ENCODE assay signal across 10 cellular contexts in the genomic region with DNA sequence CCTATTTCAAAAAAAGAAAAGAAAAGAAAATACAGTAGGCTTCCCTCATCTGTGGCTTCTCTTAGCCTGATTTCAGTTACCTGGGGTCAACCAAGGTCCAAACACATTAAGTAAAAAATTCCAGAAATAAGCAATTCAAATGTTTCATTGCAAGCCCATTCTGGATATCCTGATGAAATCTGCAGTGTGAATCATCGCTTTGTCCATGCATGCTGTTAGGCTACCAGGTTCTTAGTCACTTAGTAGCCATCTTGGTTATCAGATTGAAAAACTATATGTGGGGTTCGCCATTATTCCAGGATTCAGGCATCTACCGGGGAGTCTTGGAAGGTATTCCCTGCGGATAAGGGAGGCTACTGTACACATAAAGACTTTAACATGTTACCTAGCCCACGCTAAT. TPM values are rescaled to one million over a fixed set of nuclear protein-coding genes. Genes with fewer than 3 reads are reported as not detected.
DNase-seq lines count a peak whose midpoint lies in the region; ATAC-seq lines count a peak whose summit lies in the region.
"Had no signal": no experiment of that assay in that cellular context is flagged by ENCODE, and none has a peak within 500 bp of the region (broad histone marks: within the 10 kb centered on the region; RNA-seq: fewer than 3 reads in every experiment).

No MANE protein-coding gene starts in this region.

- DNase-seq in HCEC 1CT (peak; percentile 59), dermis blood vessel endothelial cell (no peak), HAP-1 (ENCODE audit: low spot score in 2 of 2) (no peak)
- no peak for DNase-seq in activated naive CD8-positive, alpha-beta T cell treated with anti-CD3 and anti-CD28 coated beads, Interleukin-2, amount 50 U/mL, for 24 hours
- DNase-seq in naive thymus-derived CD4-positive, alpha-beta T cell, result no peak
- DNase-seq: Kasumi-1, occipital lobe had no signal

- ATAC-seq in activated naive CD8-positive, alpha-beta T cell treated with anti-CD3 and anti-CD28 coated beads, Interleukin-2, amount 50 U/mL, for 24 hours, result no peak
- no peak for ATAC-seq in naive thymus-derived CD4-positive, alpha-beta T cell
- no peak for ATAC-seq in HG02623 (IDR thresholded peaks at IDR 0.05; ENCODE audit: unreplicated experiment)
- no peak for ATAC-seq in GM21825 (IDR thresholded peaks at IDR 0.05; ENCODE audit: unreplicated experiment)

- intact Hi-C loops in naive thymus-derived CD4-positive, alpha-beta T cell (cut with micrococcal nuclease), result loop anchor here (2.0 to 10.0 kb wide), 6 partner anchors 80 to 1549 kb away; partner anchors contain the start of genes INPP5F (in 1 of the 2), MCMBP (in 1 of the 2), RAB11FIP2 (in 1 of the 2) and SEC23IP (in 1 of the 2)

- CTCF ChIA-PET in naive thymus-derived CD4-positive, alpha-beta T cell (lab: Charles Lee), result no interaction called here

- H3K9me3 Mint-ChIP-seq in activated naive CD8-positive, alpha-beta T cell treated with anti-CD3 and anti-CD28 coated beads, Interleukin-2, amount 50 U/mL, for 24 hours, result no peaks in the 10 kb centered on the region
- peaks cover 0 to 7% (median 0%) of the 10 kb centered on the region in 11 donors for H3K9me3 Mint-ChIP-seq in naive thymus-derived CD4-positive, alpha-beta T cell

- H3K4me1 Mint-ChIP-seq in activated naive CD8-positive, alpha-beta T cell treated with anti-CD3 and anti-CD28 coated beads, Interleukin-2, amount 50 U/mL, for 24 hours, result peaks cover 35% of the 10 kb centered on the region
- peaks cover 17 to 59% (median 50%) of the 10 kb centered on the region in 7 donors for H3K4me1 Mint-ChIP-seq in naive thymus-derived CD4-positive, alpha-beta T cell

- H3K36me3 ChIP-seq in BLaER1 treated with 17β-estradiol and CSF1 and Interleukin-3, amounts not matched to agents 10 nM and 100 nM, result peaks cover 6 to 23% (median 13%) of the 10 kb centered on the region in 11 experiments; a peak in 18 of 22 replicates
- peaks cover 0 to 9% (median 0%) of the 10 kb centered on the region in 3 experiments for H3K36me3 ChIP-seq in naive thymus-derived CD4-positive, alpha-beta T cell (ENCODE audit: control insufficient read depth in 2 of 3, insufficient read depth in 3 of 3, low read length in 3 of 3)
- 0 out of 2 replicates have a peak, but pooled peaks cover 3% of the 10 kb centered on the region for H3K36me3 ChIP-seq in HAP-1 (replicated peaks)

- peak overlapping the region; percentile 46 for H3K27ac Mint-ChIP-seq in activated naive CD8-positive, alpha-beta T cell treated with anti-CD3 and anti-CD28 coated beads, Interleukin-2, amount 50 U/mL, for 24 hours
- peak overlapping the region in 6 of 9 donors; percentile 76 to 98 (median 91) for H3K27ac Mint-ChIP-seq in naive thymus-derived CD4-positive, alpha-beta T cell

- H3K27me3 Mint-ChIP-seq in activated naive CD8-positive, alpha-beta T cell treated with anti-CD3 and anti-CD28 coated beads, Interleukin-2, amount 50 U/mL, for 24 hours, result no peaks in the 10 kb centered on the region
- H3K27me3 Mint-ChIP-seq in naive thymus-derived CD4-positive, alpha-beta T cell, result peaks cover 0 to 4% (median 0%) of the 10 kb centered on the region in 5 donors

- H4K20me1 ChIP-seq in BLaER1 treated with 17β-estradiol and CSF1 and Interleukin-3, amounts not matched to agents 10 nM and 100 nM, result peaks cover 6 to 24% (median 17%) of the 10 kb centered on the region in 11 experiments; a peak in 15 of 22 replicates

- H3K9ac ChIP-seq in BLaER1 treated with 17β-estradiol and CSF1 and Interleukin-3, amounts not matched to agents 10 nM and 100 nM, result no peak overlapping the region

- no peak overlapping the region; a peak in 1 of 22 replicates for H3K27ac ChIP-seq in BLaER1 treated with 17β-estradiol and CSF1 and Interleukin-3, amounts not matched to agents 10 nM and 100 nM
- peak overlapping the region; percentile 78 for H3K27ac ChIP-seq in naive thymus-derived CD4-positive, alpha-beta T cell (ENCODE audit: low read depth, low read length)

- no peak overlapping the region; a peak in 1 of 20 replicates for H3K4me3 ChIP-seq in BLaER1 treated with 17β-estradiol and CSF1 and Interleukin-3, amounts not matched to agents 10 nM and 100 nM
- no peak overlapping the region for H3K4me3 ChIP-seq in naive thymus-derived CD4-positive, alpha-beta T cell (ENCODE audit: low read length)
- H3K4me3 ChIP-seq in HAP-1, result no peak overlapping the region

- H3K4me2 ChIP-seq in BLaER1 treated with 17β-estradiol and CSF1 and Interleukin-3, amounts not matched to agents 10 nM and 100 nM, result peak overlapping the region in 6 of 11 experiments; percentile 74 to 91 (median 84); a peak in 9 of 22 replicates

- no peak overlapping the region for H3K4me3 Mint-ChIP-seq in activated naive CD8-positive, alpha-beta T cell treated with anti-CD3 and anti-CD28 coated beads, Interleukin-2, amount 50 U/mL, for 24 hours
- peak overlapping the region; percentile 20 to 98 (median 96) for H3K4me3 Mint-ChIP-seq in naive thymus-derived CD4-positive, alpha-beta T cell

- H3K36me3 Mint-ChIP-seq in activated naive CD8-positive, alpha-beta T cell treated with anti-CD3 and anti-CD28 coated beads, Interleukin-2, amount 50 U/mL, for 24 hours (ENCODE audit: low read depth), result peaks cover 5% of the 10 kb centered on the region
- peaks cover 0 to 10% (median 3%) of the 10 kb centered on the region in 5 donors for H3K36me3 Mint-ChIP-seq in naive thymus-derived CD4-positive, alpha-beta T cell

- H3K4me1 ChIP-seq in BLaER1 treated with 17β-estradiol and CSF1 and Interleukin-3, amounts not matched to agents 10 nM and 100 nM, result peaks cover 21 to 40% (median 28%) of the 10 kb centered on the region in 10 experiments
- H3K4me1 ChIP-seq in naive thymus-derived CD4-positive, alpha-beta T cell (ENCODE audit: control insufficient read depth in 2 of 2, insufficient read depth in 2 of 2, low read length in 2 of 2), result peaks cover 22% of the 10 kb centered on the region in 2 donors
- peaks cover 3% of the 10 kb centered on the region; the same call in 1 of the 2 replicates for H3K4me1 ChIP-seq in HAP-1

- no peaks in the 10 kb centered on the region for H3K9me3 ChIP-seq in BLaER1 treated with 17β-estradiol and CSF1 and Interleukin-3, amounts not matched to agents 10 nM and 100 nM (replicated peaks in 1 of 11)
- H3K9me3 ChIP-seq in naive thymus-derived CD4-positive, alpha-beta T cell (ENCODE audit: control insufficient read depth in 2 of 3, low read length in 3 of 3), result no peaks in the 10 kb centered on the region
- H3K9me3 ChIP-seq in HAP-1, result no peaks in the 10 kb centered on the region

- no peaks in the 10 kb centered on the region for H3K27me3 ChIP-seq in BLaER1 treated with 17β-estradiol and CSF1 and Interleukin-3, amounts not matched to agents 10 nM and 100 nM
- no peaks in the 10 kb centered on the region for H3K27me3 ChIP-seq in naive thymus-derived CD4-positive, alpha-beta T cell (ENCODE audit: control insufficient read depth in 2 of 2, insufficient read depth in 2 of 2, low read length in 2 of 2)
- no peaks in the 10 kb centered on the region for H3K27me3 ChIP-seq in HAP-1 (ENCODE audit: low read depth)

- in situ Hi-C loops in HAP-1 (cut with MboI; ENCODE audit: low sequenced_read_pairs), result no loop called here

- POLR2A ChIA-PET in naive thymus-derived CD4-positive, alpha-beta T cell (lab: Charles Lee), result no interaction called here

RNA-seq across cellular contexts. Expression of gene FAM204A, which starts 1.0 kb away (rescaled TPM):
- 10 to 100 TPM; 56.6 to 69.6 (median 63.0) TPM for total RNA-seq in naive thymus-derived CD4-positive, alpha-beta T cell
- polyA plus RNA-seq in naive thymus-derived CD4-positive, alpha-beta T cell, result 100 to 1,000 TPM; 114 to 122 TPM
- 67.8 and 77.3 TPM in 2 replicates for total RNA-seq in dermis blood vessel endothelial cell
